1 cellular context compared by ENCODE assay signal in genomic region chr10:71600856-71601255, GRCh38.
TF ChIP-seq lines count a peak whose summit lies in the region.

No MANE protein-coding gene starts in this region.

TF ChIP-seq in SK-N-SH, 30 proteins besides CTCF, POLR2A, EP300 and RAD21 (continued from another document):
- TF ChIP-seq REST (IDR thresholded peaks at IDR 0.05; ENCODE audit: low read depth, low read length): 0 out of 2 replicates have a peak, but pooled peaks have one; percentile 26
- peak; percentile 95 for TF ChIP-seq TCF12 (IDR thresholded peaks at IDR 0.05)
- TF ChIP-seq POLR2AphosphoS5 (IDR thresholded peaks at IDR 0.05; ENCODE audit: low read depth, low read length): peak; percentile 31; the same call in 1 of the 2 replicates
- TF ChIP-seq CHD2 (IDR thresholded peaks at IDR 0.05; ENCODE audit: low read length, partially characterized antibody): no peak
- TF ChIP-seq ZBTB33 (IDR thresholded peaks at IDR 0.05; ENCODE audit: borderline replicate concordance, low read depth): no peak
- peak; percentile 81 for TF ChIP-seq PBX3 (IDR thresholded peaks at IDR 0.05)
- TF ChIP-seq, protein P1, sequence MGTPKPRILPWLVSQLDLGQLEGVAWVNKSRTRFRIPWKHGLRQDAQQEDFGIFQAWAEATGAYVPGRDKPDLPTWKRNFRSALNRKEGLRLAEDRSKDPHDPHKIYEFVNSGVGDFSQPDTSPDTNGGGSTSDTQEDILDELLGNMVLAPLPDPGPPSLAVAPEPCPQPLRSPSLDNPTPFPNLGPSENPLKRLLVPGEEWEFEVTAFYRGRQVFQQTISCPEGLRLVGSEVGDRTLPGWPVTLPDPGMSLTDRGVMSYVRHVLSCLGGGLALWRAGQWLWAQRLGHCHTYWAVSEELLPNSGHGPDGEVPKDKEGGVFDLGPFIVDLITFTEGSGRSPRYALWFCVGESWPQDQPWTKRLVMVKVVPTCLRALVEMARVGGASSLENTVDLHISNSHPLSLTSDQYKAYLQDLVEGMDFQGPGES (IDR thresholded peaks at IDR 0.05; ENCODE audit: low read depth, low read length): no peak
- TF ChIP-seq SIN3A (IDR thresholded peaks at IDR 0.05; ENCODE audit: borderline replicate concordance, low read depth, low read length): no peak
- TF ChIP-seq FOXJ3 (CRISPR knock-in tag; IDR thresholded peaks at IDR 0.05): no peak
- no peak for TF ChIP-seq MXI1 (IDR thresholded peaks at IDR 0.05; ENCODE audit: low read depth, low read length)
- TF ChIP-seq SMC3 (IDR thresholded peaks at IDR 0.05; ENCODE audit: low read depth, low read length): no peak
- TF ChIP-seq NRF1 (IDR thresholded peaks at IDR 0.05; ENCODE audit: low read depth, low read length): no peak
- TF ChIP-seq EZH2phosphoT487 (IDR thresholded peaks at IDR 0.05; ENCODE audit: borderline replicate concordance, low read depth): no peak
- TF ChIP-seq YY1 (IDR thresholded peaks at IDR 0.05; ENCODE audit: low read depth): no peak
- peak; percentile 46; the same call in 1 of the 2 replicates for TF ChIP-seq NFIC (IDR thresholded peaks at IDR 0.05; ENCODE audit: borderline replicate concordance)
- no peak for TF ChIP-seq FOXM1 (IDR thresholded peaks at IDR 0.05; ENCODE audit: low read depth)
- TF ChIP-seq FOSL2 (IDR thresholded peaks at IDR 0.05; ENCODE audit: borderline replicate concordance, low read depth): peak; percentile 76
- no peak for TF ChIP-seq USF1 (IDR thresholded peaks at IDR 0.05; ENCODE audit: borderline replicate concordance, low read depth)
- no peak for TF ChIP-seq USF2 (IDR thresholded peaks at IDR 0.05; ENCODE audit: borderline replicate concordance, low read depth, low read length)
- TF ChIP-seq MAX (IDR thresholded peaks at IDR 0.05; ENCODE audit: low read depth): peak; percentile 65; the same call in 1 of the 2 replicates
- TF ChIP-seq RCOR1 (IDR thresholded peaks at IDR 0.05; ENCODE audit: low read length): no peak
- no peak for TF ChIP-seq TAF1 (IDR thresholded peaks at IDR 0.05; ENCODE audit: borderline replicate concordance, low read depth, low read length)
- peak; percentile 29; the same call in 1 of the 2 replicates for TF ChIP-seq RXRA (IDR thresholded peaks at IDR 0.05; ENCODE audit: borderline replicate concordance, low read depth)
